ENCODE assay signal across 18 cellular contexts in genomic region chr2:164622338-164623106, GRCh38. TPM values are rescaled to one million over a fixed set of nuclear protein-coding genes. Genes with fewer than 3 reads are reported as not detected.
DNase-seq lines count a peak whose midpoint lies in the region; ATAC-seq and TF ChIP-seq lines count a peak whose summit lies in the region.
"Had no signal": no experiment of that assay in that cellular context is flagged by ENCODE, and none has a peak within 500 bp of the region (broad histone marks: within the 10 kb centered on the region; RNA-seq: fewer than 3 reads in every experiment).

No MANE protein-coding gene starts in this region.

- H3K4me3 ChIP-seq in iPS-18a (ENCODE audit: low read length) (peak overlapping the region; percentile 68), neural progenitor cell (peak overlapping the region; percentile 97)
- H3K4me3 ChIP-seq: BLaER1 had no signal

- no peak overlapping the region for H3K18ac ChIP-seq in H9 (ENCODE audit: insufficient read length, low read depth, low read length)

- H4K91ac ChIP-seq in H9 (ENCODE audit: insufficient read length, low read depth, low read length) = no peak overlapping the region

- no peak overlapping the region for H3T11ph ChIP-seq in H9 (ENCODE audit: low read length)

- peak overlapping the region; percentile 82 to 93 for H3K4me3 Mint-ChIP-seq in H9
- peak overlapping the region in 2 of 3 donors; percentile 9 to 62 for H3K4me3 Mint-ChIP-seq in T-cell
- H3K4me3 Mint-ChIP-seq in neural progenitor cell = peak overlapping the region; percentile 94
- H3K4me3 Mint-ChIP-seq: activated T-helper 1 cell treated with anti-CD3 and anti-CD28 coated beads, Interleukin-12 subunit alpha, Interleukin-12 subunit beta, Interleukin-2, Interleukin-4 antibody, amounts not matched to agents 30 ng/mL and 10 ng/mL and 1 ng/mL, durations not matched to agents 14 hours and 24 hours and 36 hours had no signal

- H3K79me2 ChIP-seq in H9 (ENCODE audit: insufficient read depth, low read length) (no peaks in the 10 kb centered on the region), neural progenitor cell (ENCODE audit: low read depth) (no peaks in the 10 kb centered on the region)

- H3K9me3 Mint-ChIP-seq in H9 (no peaks in the 10 kb centered on the region), T-cell (no peaks in the 10 kb centered on the region), neural progenitor cell (no peaks in the 10 kb centered on the region)
- H3K9me3 Mint-ChIP-seq: activated T-helper 1 cell treated with anti-CD3 and anti-CD28 coated beads, Interleukin-12 subunit alpha, Interleukin-12 subunit beta, Interleukin-2, Interleukin-4 antibody, amounts not matched to agents 30 ng/mL and 10 ng/mL and 1 ng/mL, durations not matched to agents 14 hours and 24 hours and 36 hours had no signal

- DNase-seq in H9 (peak; percentile 38), T-cell (no peak), neural progenitor cell (ENCODE audit: low spot score) (peak; percentile 48), NCI-H2081 treated with DMSO at 0.1 percent for 48 hours (lab: John Stamatoyannopoulos, UW) (no peak)
- no peak for DNase-seq in effector CD8-positive, alpha-beta T cell (lab: John Stamatoyannopoulos, UW)
- DNase-seq: activated CD8-positive, alpha-beta memory T cell treated with anti-CD3 and anti-CD28 coated beads for 24 hours; esophagus squamous epithelium; NCI-H510A; OCI-M1; SIG-M5; stimulated activated CD4-positive, alpha-beta T cell treated with anti-CD3 and anti-CD28 coated beads, Interleukin-12 subunit alpha, Interleukin-12 subunit beta, amount 100 ng/mL, for 4 hours; testis had no signal

- CTCF ChIA-PET in T-cell (lab: Charles Lee) = no interaction called here

- H3K4me1 Mint-ChIP-seq in H9 (peaks cover 38 to 40% of the 10 kb centered on the region in 2 experiments), T-cell (peaks cover 0 to 4% (median 2%) of the 10 kb centered on the region in 3 donors), neural progenitor cell (peaks cover 14% of the 10 kb centered on the region)

- no peak overlapping the region for H3K14ac ChIP-seq in H9 (ENCODE audit: insufficient read depth, low read length)

- no peak overlapping the region for H2BK5ac ChIP-seq in H9 (ENCODE audit: insufficient read length, low read length)

- no peak overlapping the region for H3K9ac ChIP-seq in H9 (ENCODE audit: extremely low read depth, insufficient read length, low read length)
- peak overlapping the region; percentile 54 for H3K9ac ChIP-seq in iPS-18a (ENCODE audit: low read length)
- no peak overlapping the region for H3K9ac ChIP-seq in neural progenitor cell
- H3K9ac ChIP-seq: BLaER1 had no signal

- peaks cover 28% of the 10 kb centered on the region for H3F3A ChIP-seq in neural progenitor cell (ENCODE audit: low read depth)

- H3K4me1 ChIP-seq in H9 (ENCODE audit: insufficient read depth, low read length) (peaks cover 3% of the 10 kb centered on the region; the same call in 1 of the 2 replicates), iPS-18a (ENCODE audit: control insufficient read depth, low read depth, low read length) (peaks cover 32% of the 10 kb centered on the region), neural progenitor cell (peaks cover 33% of the 10 kb centered on the region)
- H3K4me1 ChIP-seq: BLaER1, testis had no signal

- H3K79me1 ChIP-seq in H9 (ENCODE audit: insufficient read depth, low read depth, low read length, poor library complexity, severe bottlenecking) = no peaks in the 10 kb centered on the region

- H2AK5ac ChIP-seq in H9 (ENCODE audit: insufficient read length, low read length) = no peak overlapping the region

- no peaks in the 10 kb centered on the region for H4K20me1 ChIP-seq in H9 (ENCODE audit: control insufficient read depth, insufficient read depth, insufficient read length)
- H4K20me1 ChIP-seq in neural progenitor cell (ENCODE audit: low read depth) = no peaks in the 10 kb centered on the region
- H4K20me1 ChIP-seq: BLaER1 had no signal

- H3K36me3 Mint-ChIP-seq in H9 (ENCODE audit: insufficient read depth in 1 of 3, low read depth in 3 of 3) (peaks cover 0 to 9% (median 3%) of the 10 kb centered on the region in 3 experiments; a peak in 4 of 7 replicates), T-cell (no peaks in the 10 kb centered on the region), neural progenitor cell (no peaks in the 10 kb centered on the region)

- TF ChIP-seq CTCF in H9 (conservative IDR thresholded peaks at IDR 0.05) (no peak), neural progenitor cell (IDR thresholded peaks at IDR 0.05) (no peak)

- H3K23ac ChIP-seq in H9 (ENCODE audit: insufficient read length, low read depth, low read length) = no peak overlapping the region

- H2BK12ac ChIP-seq in H9 (ENCODE audit: insufficient read length, low read depth, low read length) = no peak overlapping the region

- no peaks in the 10 kb centered on the region for H3K23me2 ChIP-seq in H9 (ENCODE audit: insufficient read length, low read depth, low read length, poor library complexity, severe bottlenecking)

- H3K27ac Mint-ChIP-seq in H9 = no peak overlapping the region
- no peak overlapping the region for H3K27ac Mint-ChIP-seq in T-cell
- no peak overlapping the region for H3K27ac Mint-ChIP-seq in neural progenitor cell
- H3K27ac Mint-ChIP-seq: activated T-helper 1 cell treated with anti-CD3 and anti-CD28 coated beads, Interleukin-12 subunit alpha, Interleukin-12 subunit beta, Interleukin-2, Interleukin-4 antibody, amounts not matched to agents 30 ng/mL and 10 ng/mL and 1 ng/mL, durations not matched to agents 14 hours and 24 hours and 36 hours had no signal

- H4K8ac ChIP-seq in H9 (replicated peaks; ENCODE audit: insufficient read length, low read depth, low read length) = no peak overlapping the region

- POLR2A ChIA-PET in T-cell (lab: Charles Lee) = no interaction called here

- peaks cover 4% of the 10 kb centered on the region for H3K36me3 ChIP-seq in iPS-18a (ENCODE audit: control insufficient read depth, low read depth, low read length)
- no peaks in the 10 kb centered on the region for H3K36me3 ChIP-seq in neural progenitor cell
- H3K36me3 ChIP-seq: BLaER1, esophagus squamous epithelium had no signal

- H3K27ac ChIP-seq in H9 (ENCODE audit: insufficient read length, low read depth, low read length) (no peak overlapping the region), iPS-18a (ENCODE audit: low read length) (no peak overlapping the region), neural progenitor cell (no peak overlapping the region)
- H3K27ac ChIP-seq: BLaER1, esophagus squamous epithelium, testis had no signal

- H3K4me2 ChIP-seq in H9 (ENCODE audit: insufficient read depth, insufficient read length, low read length) (peak overlapping the region; percentile 22), neural progenitor cell (peak overlapping the region; percentile 96)
- H3K4me2 ChIP-seq: BLaER1 had no signal

- H2BK120ac ChIP-seq in H9 (ENCODE audit: low read depth, low read length, poor library complexity, severe bottlenecking) = no peak overlapping the region

- no peak overlapping the region for H3K56ac ChIP-seq in H9 (ENCODE audit: insufficient read length, low read depth, low read length)

- H2AFZ ChIP-seq in H9 (ENCODE audit: low read length) (no peak overlapping the region), neural progenitor cell (replicated peaks) (no peak overlapping the region)

- H3K27me3 Mint-ChIP-seq in H9 (ENCODE audit: low read depth) = peaks cover 3% of the 10 kb centered on the region
- peaks cover 22 to 33% of the 10 kb centered on the region in 2 donors for H3K27me3 Mint-ChIP-seq in T-cell
- H3K27me3 Mint-ChIP-seq in neural progenitor cell (ENCODE audit: insufficient read depth, low read depth) = peaks cover 2% of the 10 kb centered on the region

- ATAC-seq in T-cell (replicated peaks in 1 of 4) (no peak), HG03469 (IDR thresholded peaks at IDR 0.05; ENCODE audit: unreplicated experiment) (no peak), GM19452 (IDR thresholded peaks at IDR 0.05; ENCODE audit: unreplicated experiment) (no peak)
- ATAC-seq: activated CD4-positive, CD25-positive, alpha-beta regulatory T cell treated with anti-CD3 and anti-CD28 coated beads, Interleukin-2, amount 50 U/mL, for 24 hours had no signal

- no peak overlapping the region for H4K5ac ChIP-seq in H9 (ENCODE audit: insufficient read length, low read depth, low read length)

- no peak overlapping the region for H2BK15ac ChIP-seq in H9 (ENCODE audit: low read depth, low read length)

- H3K27me3 ChIP-seq in H9 (ENCODE audit: insufficient read depth, low read length) = no peaks in the 10 kb centered on the region
- H3K27me3 ChIP-seq in iPS-18a (ENCODE audit: control insufficient read depth, insufficient read depth, low read length) = no peaks in the 10 kb centered on the region
- H3K27me3 ChIP-seq in neural progenitor cell = no peaks in the 10 kb centered on the region
- H3K27me3 ChIP-seq: BLaER1, testis had no signal

- H3K4ac ChIP-seq in H9 (ENCODE audit: low read depth, low read length) = no peak overlapping the region

- no CpG with 5 or more reads among the region's 12 CpGs for WGBS in H9 (ENCODE audit: extremely low coverage, insufficient read length, low lambda C conversion rate)

- no peak overlapping the region for H2BK20ac ChIP-seq in H9 (ENCODE audit: low read depth, low read length, poor library complexity, severe bottlenecking)

- H3K9me3 ChIP-seq in H9 (ENCODE audit: control insufficient read depth, low read depth, low read length) (no peaks in the 10 kb centered on the region), iPS-18a (ENCODE audit: control insufficient read depth, low read depth, low read length) (no peaks in the 10 kb centered on the region), neural progenitor cell (ENCODE audit: low read depth) (no peaks in the 10 kb centered on the region)
- H3K9me3 ChIP-seq: esophagus squamous epithelium, testis had no signal

RNA-seq across cellular contexts. Expression of gene GRB14, which starts 1.2 kb away (rescaled TPM):
- total RNA-seq in H9 (2021) (7.6 and 9.6 TPM in 2 replicates), T-cell (not detected), neural progenitor cell (ENCODE audit: low replicate concordance) (3.4 and 4.5 TPM in 2 replicates)
- total RNA-seq: activated T-helper 1 cell treated with anti-CD3 and anti-CD28 coated beads, Interleukin-12 subunit alpha, Interleukin-12 subunit beta, Interleukin-2, Interleukin-4 antibody, amounts not matched to agents 30 ng/mL and 10 ng/mL and 1 ng/mL, durations not matched to agents 14 hours and 24 hours and 36 hours had no signal

Comparison
In these comparisons a context has a peak if more than half of its experiments do, and no peak if none do; other contexts are left out.
1. DNase-seq: peak in H9 (single experiment) and neural progenitor cell (single experiment); none in T-cell (0 of 34), effector CD8-positive, alpha-beta T cell (single experiment) and NCI-H2081 treated with DMSO at 0.1 percent for 48 hours (single experiment).
2. H3K4me3 Mint-ChIP-seq: peak in every context shown above with its lines; median percentile 94 in neural progenitor cell; 88 in H9; 36 in T-cell.